ENCODE assay signal across 14 cellular contexts in genomic region chr22:35587447-35587870, GRCh38. TPM values are rescaled to one million over a fixed set of nuclear protein-coding genes. Genes with fewer than 3 reads are reported as not detected.
DNase-seq lines count a peak whose midpoint lies in the region; ATAC-seq and TF ChIP-seq lines count a peak whose summit lies in the region.
"Had no signal": no experiment of that assay in that cellular context is flagged by ENCODE, and none has a peak within 500 bp of the region (broad histone marks: within the 10 kb centered on the region; RNA-seq: fewer than 3 reads in every experiment).

No MANE protein-coding gene starts in this region.

- intact Hi-C loops in heart left ventricle (cut with DNase I), result loop anchor here in 4 of 10 donors (1.0 to 5.0 kb wide), 4 partner anchors 30 to 235 kb away; partner anchors contain the start of gene MB (in 1 of the 4)

- H3K4me3 Mint-ChIP-seq in osteocyte (ENCODE audit: unreplicated experiment) (no peak overlapping the region), HFFc6 (no peak overlapping the region), endothelial cell (ENCODE audit: unreplicated experiment) (no peak overlapping the region)
- no peak overlapping the region for H3K4me3 Mint-ChIP-seq in activated naive CD4-positive, alpha-beta T cell treated with anti-CD3 and anti-CD28 coated beads, Interleukin-2, amount 10 ng/mL, durations not matched to agents 7 days and 5 days

- H3K27ac Mint-ChIP-seq in osteocyte (ENCODE audit: unreplicated experiment), result peak overlapping the region; percentile 39
- no peak overlapping the region for H3K27ac Mint-ChIP-seq in HFFc6
- H3K27ac Mint-ChIP-seq in activated naive CD4-positive, alpha-beta T cell treated with anti-CD3 and anti-CD28 coated beads, Interleukin-2, amount 10 ng/mL, durations not matched to agents 7 days and 5 days, result no peak overlapping the region
- no peak overlapping the region for H3K27ac Mint-ChIP-seq in endothelial cell (ENCODE audit: unreplicated experiment)

- CTCF ChIA-PET in activated naive CD4-positive, alpha-beta T cell treated with anti-CD3 and anti-CD28 coated beads, Interleukin-2, amount 10 ng/mL, durations not matched to agents 7 days and 5 days (lab: Charles Lee), result no interaction called here

- H3K36me3 ChIP-seq in BE2C (no peaks in the 10 kb centered on the region), heart left ventricle (no peaks in the 10 kb centered on the region)

- H3K9me3 ChIP-seq in BE2C, result no peaks in the 10 kb centered on the region
- peaks cover 0 to 5% (median 0%) of the 10 kb centered on the region in 12 donors for H3K9me3 ChIP-seq in heart left ventricle

- 23 to 51% (median 27%) methylated on average over 3 to 6 of the region's 6 CpGs for WGBS in heart left ventricle, 4 donors

- TF ChIP-seq CTCF in BE2C (IDR thresholded peaks at IDR 0.05; ENCODE audit: low read depth, low read length) (no peak), heart left ventricle (IDR thresholded peaks at IDR 0.05) (no peak), osteocyte (IDR thresholded peaks at IDR 0.05) (no peak), HFFc6 (IDR thresholded peaks at IDR 0.05) (no peak), endothelial cell (IDR thresholded peaks at IDR 0.05; ENCODE audit: unreplicated experiment) (no peak)

- DNase-seq in BE2C (peak; percentile 89), NCI-H2029 (lab: John Stamatoyannopoulos, UW) (peak; percentile 71), heart left ventricle (peak; percentile 90 to 97 (median 91)), osteocyte (ENCODE audit: extremely low spot score, unreplicated experiment) (no peak), HFFc6 (no peak), endothelial cell (ENCODE audit: low spot score) (no peak), NCI-H748 (lab: John Stamatoyannopoulos, UW; ENCODE audit: unreplicated experiment) (no peak)
- DNase-seq in activated naive CD4-positive, alpha-beta T cell treated with anti-CD3 and anti-CD28 coated beads, Interleukin-2, amount 10 ng/mL, durations not matched to agents 7 days and 5 days, result no peak
- DNase-seq: activated T-cell treated with anti-CD3 and anti-CD28 coated beads, Interleukin-2, amount 50 U/mL, for 1 hour; effector CD4-positive, alpha-beta T cell; foreskin melanocyte; kidney glomerular epithelial cell; NCI-H146 had no signal

- H3K9me3 Mint-ChIP-seq in osteocyte (ENCODE audit: unreplicated experiment), result peaks cover 3% of the 10 kb centered on the region
- no peaks in the 10 kb centered on the region for H3K9me3 Mint-ChIP-seq in HFFc6
- no peaks in the 10 kb centered on the region for H3K9me3 Mint-ChIP-seq in activated naive CD4-positive, alpha-beta T cell treated with anti-CD3 and anti-CD28 coated beads, Interleukin-2, amount 10 ng/mL, durations not matched to agents 7 days and 5 days
- no peaks in the 10 kb centered on the region for H3K9me3 Mint-ChIP-seq in endothelial cell (ENCODE audit: unreplicated experiment)

- H3K27me3 ChIP-seq in BE2C (no peaks in the 10 kb centered on the region), heart left ventricle (no peaks in the 10 kb centered on the region)

- H3K4me3 ChIP-seq in BE2C (ENCODE audit: low read depth, low read length) (no peak overlapping the region), heart left ventricle (no peak overlapping the region)

- peak; percentile 84 to 92 (median 88) for ATAC-seq in heart left ventricle
- ATAC-seq: activated CD4-positive, CD25-positive, alpha-beta regulatory T cell treated with anti-CD3 and anti-CD28 coated beads, Interleukin-2, amount 50 U/mL, for 24 hours had no signal

- H3K27ac ChIP-seq in heart left ventricle, result peak overlapping the region; percentile 62 to 92 (median 84)

- H3K27me3 Mint-ChIP-seq in osteocyte (ENCODE audit: unreplicated experiment), result peaks cover 2% of the 10 kb centered on the region
- H3K27me3 Mint-ChIP-seq in HFFc6 (ENCODE audit: insufficient read depth), result peaks cover 10% of the 10 kb centered on the region
- H3K27me3 Mint-ChIP-seq in activated naive CD4-positive, alpha-beta T cell treated with anti-CD3 and anti-CD28 coated beads, Interleukin-2, amount 10 ng/mL, durations not matched to agents 7 days and 5 days, result peaks cover 20% of the 10 kb centered on the region
- H3K27me3 Mint-ChIP-seq in endothelial cell (ENCODE audit: unreplicated experiment), result peaks cover 4% of the 10 kb centered on the region

- H3K4me1 ChIP-seq in BE2C, result peaks cover 14% of the 10 kb centered on the region
- H3K4me1 ChIP-seq in heart left ventricle, result peaks cover 0 to 67% (median 28%) of the 10 kb centered on the region in 12 donors

- no peak for TF ChIP-seq POLR2A in heart left ventricle (IDR thresholded peaks at IDR 0.05)

- H3K4me1 Mint-ChIP-seq in osteocyte (ENCODE audit: unreplicated experiment) (peaks cover 29% of the 10 kb centered on the region), HFFc6 (ENCODE audit: low read depth) (peaks cover 21% of the 10 kb centered on the region), endothelial cell (ENCODE audit: unreplicated experiment) (no peaks in the 10 kb centered on the region)
- H3K4me1 Mint-ChIP-seq in activated naive CD4-positive, alpha-beta T cell treated with anti-CD3 and anti-CD28 coated beads, Interleukin-2, amount 10 ng/mL, durations not matched to agents 7 days and 5 days, result no peaks in the 10 kb centered on the region

- H3K36me3 Mint-ChIP-seq in osteocyte (ENCODE audit: unreplicated experiment) (no peaks in the 10 kb centered on the region), HFFc6 (ENCODE audit: low read depth) (no peaks in the 10 kb centered on the region), endothelial cell (ENCODE audit: low read depth, unreplicated experiment) (peaks cover 4% of the 10 kb centered on the region)
- H3K36me3 Mint-ChIP-seq in activated naive CD4-positive, alpha-beta T cell treated with anti-CD3 and anti-CD28 coated beads, Interleukin-2, amount 10 ng/mL, durations not matched to agents 7 days and 5 days, result no peaks in the 10 kb centered on the region

RNA-seq across cellular contexts. Expression of gene MB, which starts 29.7 kb away (rescaled TPM):
- not detected for polyA plus RNA-seq in BE2C (2012; ENCODE audit: insufficient read depth, insufficient read length, low read depth)
- total RNA-seq in heart left ventricle (over 10,000 TPM in 7 of 9 donors, 1,000 to 10,000 TPM in 2; 6,950 to 16,840 (median 13,341) TPM), osteocyte (not detected in 2 replicates), endothelial cell (ENCODE audit: unreplicated experiment) (not detected)
- over 10,000 TPM in 1 of 2 donors, 1,000 to 10,000 TPM in 1; 6,181 to 16,360 TPM for polyA plus RNA-seq in heart left ventricle
- not detected for total RNA-seq in HFFc6 (2021; fragmentation: NEBNext Ultra II Directional; extraction: Animal tissue kit (Norgen Biotek cat#: 25700))

RNA-seq across cellular contexts. Expression of gene RASD2, which starts 46.8 kb away (rescaled TPM):
- polyA plus RNA-seq in BE2C (2012; ENCODE audit: insufficient read depth, insufficient read length, low read depth), result not detected
- 10 to 100 TPM in 1 of 9 donors, 1 to 10 TPM in 8; 1.4 to 10.5 (median 5.3) TPM for total RNA-seq in heart left ventricle
- 1 to 10 TPM; 3.7 to 4.8 TPM for polyA plus RNA-seq in heart left ventricle
- not detected in 2 replicates for total RNA-seq in osteocyte
- not detected for total RNA-seq in HFFc6 (2021; fragmentation: NEBNext Ultra II Directional; extraction: Animal tissue kit (Norgen Biotek cat#: 25700))
- total RNA-seq in endothelial cell (ENCODE audit: unreplicated experiment), result not detected

Comparison
In these comparisons a context has a peak if more than half of its experiments do, and no peak if none do; other contexts are left out.
1. DNase-seq: peak in BE2C (single experiment), NCI-H2029 (single experiment) and heart left ventricle (5 of 5); none in osteocyte (single experiment), HFFc6 (single experiment), activated naive CD4-positive, alpha-beta T cell treated with anti-CD3 and anti-CD28 coated beads, Interleukin-2, amount 10 ng/mL, durations not matched to agents 7 days and 5 days (single experiment), endothelial cell (single experiment) and NCI-H748 (single experiment).
2. RNA of gene MB, which starts 29.7 kb away (total RNA-seq): 6,950 to 16,840 TPM in heart left ventricle; not detected in osteocyte, not detected in HFFc6 and not detected in endothelial cell (single experiment); every median in the first group is over 1,000 times any median in the second.